ENCODE assay signal across 24 cellular contexts in the genomic region with DNA sequence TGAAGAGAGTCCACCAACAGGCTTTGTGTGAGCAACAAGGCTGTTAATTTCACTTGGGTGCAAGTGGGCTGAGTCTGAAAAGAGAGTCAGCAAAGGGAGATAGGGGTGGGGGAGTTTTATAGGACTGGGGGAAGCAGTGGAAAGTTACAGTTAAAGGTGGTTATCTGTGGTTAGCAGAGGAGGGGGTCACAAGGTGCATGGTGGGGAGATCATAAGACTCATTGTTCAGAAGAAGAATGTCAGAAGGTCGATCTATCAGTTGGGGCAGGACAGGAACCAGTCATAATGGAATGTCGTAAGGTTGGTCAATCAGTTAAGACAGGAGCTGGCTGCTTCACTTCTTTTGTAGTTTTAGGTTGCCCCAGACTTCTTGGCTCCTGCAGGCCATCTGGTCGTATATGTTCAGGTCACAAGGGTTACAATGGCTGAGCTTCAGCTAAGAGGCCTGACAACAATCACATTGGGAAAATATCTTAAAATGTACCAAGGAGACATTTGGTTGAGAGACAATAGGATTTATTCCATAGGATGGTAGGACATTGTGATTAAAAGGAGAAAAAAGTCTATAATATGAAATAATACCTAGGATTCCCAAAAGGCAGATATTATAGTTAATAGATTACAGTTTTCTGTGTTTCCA.
"Had no signal": no experiment of that assay in that cellular context is flagged by ENCODE, and none has a peak within 500 bp of the region (broad histone marks: within the 10 kb centered on the region; RNA-seq: fewer than 3 reads in every experiment).

No MANE protein-coding gene starts in this region.

- H3K4me3 ChIP-seq: ascending aorta, coronary artery, dorsolateral prefrontal cortex, gastrocnemius medialis, spleen, tibial nerve had no signal

- H3K27me3 ChIP-seq: ascending aorta, dorsolateral prefrontal cortex, gastrocnemius medialis, spleen, tibial nerve had no signal

- H3K9me3 ChIP-seq: ascending aorta, gastrocnemius medialis, spleen, tibial nerve had no signal

- H3K4me1 Mint-ChIP-seq: activated naive CD4-positive, alpha-beta T cell treated with anti-CD3 and anti-CD28 coated beads, Interleukin-2, amount 10 ng/mL, durations not matched to agents 7 days and 5 days; activated naive CD8-positive, alpha-beta T cell treated with anti-CD3 and anti-CD28 coated beads, Interleukin-2, amount 10 ng/mL, durations not matched to agents 7 days and 5 days; immature natural killer cell; naive thymus-derived CD8-positive, alpha-beta T cell had no signal

- H3K36me3 Mint-ChIP-seq: activated CD4-positive, alpha-beta memory T cell treated with anti-CD3 and anti-CD28 coated beads for 36 hours; activated naive CD4-positive, alpha-beta T cell treated with anti-CD3 and anti-CD28 coated beads, Interleukin-2, amount 10 ng/mL, durations not matched to agents 7 days and 5 days; activated naive CD8-positive, alpha-beta T cell treated with anti-CD3 and anti-CD28 coated beads, Interleukin-2, amount 10 ng/mL, durations not matched to agents 7 days and 5 days; brain; naive thymus-derived CD8-positive, alpha-beta T cell had no signal

- H3K4me3 Mint-ChIP-seq: activated CD4-positive, alpha-beta memory T cell treated with anti-CD3 and anti-CD28 coated beads for 36 hours; activated naive CD4-positive, alpha-beta T cell treated with anti-CD3 and anti-CD28 coated beads, Interleukin-2, amount 10 ng/mL, durations not matched to agents 7 days and 5 days; activated naive CD8-positive, alpha-beta T cell treated with anti-CD3 and anti-CD28 coated beads, Interleukin-2, amount 10 ng/mL, durations not matched to agents 7 days and 5 days; brain; immature natural killer cell; naive thymus-derived CD8-positive, alpha-beta T cell had no signal

- H3K4me1 ChIP-seq: ascending aorta, spleen had no signal

- H3K27ac ChIP-seq: ascending aorta, coronary artery, dorsolateral prefrontal cortex, gastrocnemius medialis, spleen, tibial nerve, WERI-Rb-1 had no signal

- H3K27me3 Mint-ChIP-seq: activated CD4-positive, alpha-beta memory T cell treated with anti-CD3 and anti-CD28 coated beads for 36 hours; activated naive CD4-positive, alpha-beta T cell treated with anti-CD3 and anti-CD28 coated beads, Interleukin-2, amount 10 ng/mL, durations not matched to agents 7 days and 5 days; activated naive CD8-positive, alpha-beta T cell treated with anti-CD3 and anti-CD28 coated beads, Interleukin-2, amount 10 ng/mL, durations not matched to agents 7 days and 5 days; naive thymus-derived CD8-positive, alpha-beta T cell had no signal

- DNase-seq: activated CD4-positive, alpha-beta memory T cell treated with anti-CD3 and anti-CD28 coated beads for 36 hours; activated CD4-positive, alpha-beta T cell treated with anti-CD3 and anti-CD28 coated beads for 48 hours; activated CD8-positive, alpha-beta memory T cell treated with anti-CD3 and anti-CD28 coated beads, Interleukin-2, amount 50 U/mL, for 4 hours; activated gamma-delta T cell; activated naive CD4-positive, alpha-beta T cell treated with anti-CD3 and anti-CD28 coated beads, Interleukin-2, amount 10 ng/mL, durations not matched to agents 7 days and 5 days; activated naive CD8-positive, alpha-beta T cell treated with anti-CD3 and anti-CD28 coated beads, Interleukin-2, amount 10 ng/mL, durations not matched to agents 7 days and 5 days; activated T-cell treated with anti-CD3 and anti-CD28 coated beads, Interleukin-2, amount 50 U/mL, for 1 hour; dorsolateral prefrontal cortex; effector memory CD4-positive, alpha-beta T cell; erythroblast; gastrocnemius medialis; hypothalamus; immature natural killer cell; naive thymus-derived CD8-positive, alpha-beta T cell; right cardiac atrium; spleen; stimulated activated CD4-positive, alpha-beta T cell treated with anti-CD3 and anti-CD28 coated beads, Interleukin-2, amount 100 ng/mL, for 48 hours; stimulated activated naive CD4-positive, alpha-beta T cell treated with Interleukin-2 at 50 U/mL for 16 hours; T-helper 9 cell; WERI-Rb-1 had no signal

- H3K36me3 ChIP-seq: ascending aorta, gastrocnemius medialis, spleen, tibial nerve, WERI-Rb-1 had no signal

- H3K27ac Mint-ChIP-seq: activated CD4-positive, alpha-beta memory T cell treated with anti-CD3 and anti-CD28 coated beads for 36 hours; activated naive CD4-positive, alpha-beta T cell treated with anti-CD3 and anti-CD28 coated beads, Interleukin-2, amount 10 ng/mL, durations not matched to agents 7 days and 5 days; activated naive CD8-positive, alpha-beta T cell treated with anti-CD3 and anti-CD28 coated beads, Interleukin-2, amount 10 ng/mL, durations not matched to agents 7 days and 5 days; brain; immature natural killer cell; naive thymus-derived CD8-positive, alpha-beta T cell had no signal
